26 cellular contexts compared by ENCODE assay signal in the genomic region with DNA sequence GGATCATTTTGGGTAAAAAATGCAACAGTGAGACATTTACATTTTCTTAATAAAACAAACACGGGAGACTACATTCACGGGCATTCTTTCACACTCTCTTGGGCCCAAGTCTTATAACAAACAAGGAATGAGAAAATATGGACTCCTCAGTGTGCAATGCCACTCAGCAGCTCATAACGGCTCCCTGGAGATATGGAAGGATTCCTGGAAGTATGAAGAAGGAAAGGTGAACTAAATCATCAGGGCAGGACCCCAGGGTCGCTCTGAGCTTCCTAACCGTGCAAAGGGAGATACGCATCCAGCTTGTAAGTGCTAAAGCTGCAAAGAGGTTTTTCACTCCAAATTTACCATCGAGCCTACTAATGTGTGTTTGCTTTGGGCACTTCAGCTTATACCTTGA.
"Had no signal": no experiment of that assay in that cellular context is flagged by ENCODE, and none has a peak within 500 bp of the region (broad histone marks: within the 10 kb centered on the region; RNA-seq: fewer than 3 reads in every experiment).

No MANE protein-coding gene starts in this region.

- H3K36me3 ChIP-seq: ascending aorta had no signal

- H3K4me1 ChIP-seq: ascending aorta had no signal

- H3K9me3 ChIP-seq: ascending aorta, body of pancreas had no signal

- H3K27me3 ChIP-seq: ascending aorta, body of pancreas had no signal

- FAIRE-seq: bronchial epithelial cell, TTC549 had no signal

- ATAC-seq: activated CD8-positive, alpha-beta memory T cell treated with anti-CD3 and anti-CD28 coated beads, Interleukin-2, amount 10 ng/mL, durations not matched to agents 7 days and 5 days; activated naive CD4-positive, alpha-beta T cell treated with anti-CD3 and anti-CD28 coated beads, Interleukin-2, amount 50 U/mL, for 72 hours; activated naive CD8-positive, alpha-beta T cell treated with anti-CD3 and anti-CD28 coated beads, Interleukin-2, amount 50 U/mL, for 24 hours; body of pancreas had no signal

- DNase-seq: activated B cell treated with CpG ODN at 0.5 μM for 24 hours; activated CD4-positive, alpha-beta T cell treated with anti-CD3 and anti-CD28 coated beads for 1 hour; activated CD4-positive, alpha-beta T cell treated with anti-CD3 and anti-CD28 coated beads, Interleukin-2, amount 10 ng/mL, durations not matched to agents 24 days and 14 days; activated CD4-positive, alpha-beta T cell treated with anti-CD3 and anti-CD28 coated beads, Interleukin-2, amount 50 U/mL, for 48 hours; activated CD8-positive, alpha-beta memory T cell treated with anti-CD3 and anti-CD28 coated beads, Interleukin-2, amount 10 ng/mL, durations not matched to agents 7 days and 5 days; activated effector memory CD4-positive, alpha-beta T cell treated with Interleukin-2 at 50 U/mL for 16 hours; activated naive CD4-positive, alpha-beta T cell treated with Interleukin-2 at 50 U/mL for 16 hours; activated naive CD8-positive, alpha-beta T cell treated with anti-CD3 and anti-CD28 coated beads, Interleukin-2, amount 50 U/mL, for 24 hours; activated T-cell treated with anti-CD3 and anti-CD28 coated beads, Interleukin-2, amount 50 U/mL, for 24 hours; amniotic stem cell; body of pancreas; central memory CD4-positive, alpha-beta T cell; NCI-H1092; NCI-H1417; NCI-H1930; NCI-H345; NCI-H510A; NCI-H526 treated with DMSO at 0.1 percent for 48 hours; NCI-H82; SIG-M5; T-helper 9 cell had no signal

- H3K27ac ChIP-seq: ascending aorta, body of pancreas, coronary artery had no signal

- H3K4me3 ChIP-seq: ascending aorta, body of pancreas, coronary artery had no signal
